In genomic region chr6:63635165-63635562, GRCh38 we compare ENCODE assay signal across 8 cellular contexts. TPM values are rescaled to one million over a fixed set of nuclear protein-coding genes. Genes with fewer than 3 reads are reported as not detected.
DNase-seq lines count a peak whose midpoint lies in the region; ATAC-seq and TF ChIP-seq lines count a peak whose summit lies in the region.

No MANE protein-coding gene starts in this region.

- H3K27me3 Mint-ChIP-seq in stimulated activated naive CD8-positive, alpha-beta T cell treated with anti-CD3 and anti-CD28 coated beads, Interleukin-15, Interleukin-2, amounts not matched to agents 100 ng/mL and 50 ng/mL, for 24 hours, result no peaks in the 10 kb centered on the region

- peak overlapping the region; percentile 10 for H4K5ac ChIP-seq in mesendoderm (ENCODE audit: low read length)

- no peaks in the 10 kb centered on the region for H3K9me3 Mint-ChIP-seq in stimulated activated naive CD8-positive, alpha-beta T cell treated with anti-CD3 and anti-CD28 coated beads, Interleukin-15, Interleukin-2, amounts not matched to agents 100 ng/mL and 50 ng/mL, for 24 hours

- peak overlapping the region; percentile 6 for H3K27ac ChIP-seq in mesendoderm (ENCODE audit: low read depth, low read length)

- no CpG with 5 or more reads among the region's 4 CpGs for WGBS in mesendoderm (ENCODE audit: extremely low coverage, insufficient coverage, low lambda C conversion rate)

- H3K36me3 ChIP-seq in mesendoderm (ENCODE audit: control insufficient read depth, insufficient read depth, low read length), result no peaks in the 10 kb centered on the region

- peak overlapping the region; percentile 33 for H3K4me2 ChIP-seq in mesendoderm (ENCODE audit: low read length)

- no peak for ATAC-seq in stimulated activated naive CD8-positive, alpha-beta T cell treated with anti-CD3 and anti-CD28 coated beads, Interleukin-15, Interleukin-2, amounts not matched to agents 100 U/mL and 50 U/mL, for 24 hours
- ATAC-seq in HG03520 (IDR thresholded peaks at IDR 0.05; ENCODE audit: unreplicated experiment), result peak; percentile 19

- H3K4me3 ChIP-seq in astrocyte of the cerebellum (ENCODE audit: low read depth, low read length), result peak overlapping the region; percentile 75
- H3K4me3 ChIP-seq in mesendoderm (ENCODE audit: low read length), result peak overlapping the region; percentile 49

- DNase-seq in stimulated activated naive CD8-positive, alpha-beta T cell treated with anti-CD3 and anti-CD28 coated beads, Interleukin-15, Interleukin-2, amounts not matched to agents 100 U/mL and 50 U/mL, for 24 hours, result no peak
- DNase-seq in astrocyte of the cerebellum (ENCODE audit: low read depth) (no peak), mesendoderm (peak; percentile 53), NCI-H187 treated with DMSO at 0.1 percent for 48 hours (lab: John Stamatoyannopoulos, UW) (no peak), AG20443 (ENCODE audit: low spot score) (no peak)
- no peak for DNase-seq in stimulated activated CD4-positive, alpha-beta T cell treated with anti-CD3 and anti-CD28 coated beads, Interleukin-1b, Interleukin-23, amount 100 ng/mL, for 48 hours

- peaks cover 42% of the 10 kb centered on the region for H3K4me1 Mint-ChIP-seq in stimulated activated naive CD8-positive, alpha-beta T cell treated with anti-CD3 and anti-CD28 coated beads, Interleukin-15, Interleukin-2, amounts not matched to agents 100 ng/mL and 50 ng/mL, for 24 hours (ENCODE audit: low read depth)

- no peak overlapping the region for H4K8ac ChIP-seq in mesendoderm (ENCODE audit: low read depth, low read length)

- no peak overlapping the region for H3K23ac ChIP-seq in mesendoderm (ENCODE audit: low read length)

- TF ChIP-seq CTCF in astrocyte of the cerebellum (IDR thresholded peaks at IDR 0.05; ENCODE audit: low read depth, low read length, missing control alignments), result no peak

- no peak overlapping the region for H2BK5ac ChIP-seq in mesendoderm (ENCODE audit: low read length)

- peaks cover 27% of the 10 kb centered on the region for H3K79me2 ChIP-seq in mesendoderm (ENCODE audit: control insufficient read depth, insufficient read depth, low read length)

- H3K79me1 ChIP-seq in mesendoderm (ENCODE audit: low read length), result no peaks in the 10 kb centered on the region

- in situ Hi-C loops in astrocyte of the cerebellum (cut with HindIII; ENCODE audit: low sequenced_read_pairs), result no loop called here

- H2AK5ac ChIP-seq in mesendoderm (ENCODE audit: low read length), result no peak overlapping the region

- peak overlapping the region; percentile 72 for H3K9ac ChIP-seq in mesendoderm (ENCODE audit: low read length)

- H3K27ac Mint-ChIP-seq in stimulated activated naive CD8-positive, alpha-beta T cell treated with anti-CD3 and anti-CD28 coated beads, Interleukin-15, Interleukin-2, amounts not matched to agents 100 ng/mL and 50 ng/mL, for 24 hours, result peak overlapping the region; percentile 80

- H3K56ac ChIP-seq in mesendoderm (ENCODE audit: low read length), result peak overlapping the region; percentile 59

- no peak overlapping the region for H3K4ac ChIP-seq in mesendoderm (ENCODE audit: low read depth, low read length)

- H3K18ac ChIP-seq in mesendoderm (ENCODE audit: low read length), result no peak overlapping the region

- peaks cover 2% of the 10 kb centered on the region for H3K4me1 ChIP-seq in mesendoderm (ENCODE audit: control insufficient read depth, low read depth, low read length)

- peaks cover 4% of the 10 kb centered on the region for H3K36me3 Mint-ChIP-seq in stimulated activated naive CD8-positive, alpha-beta T cell treated with anti-CD3 and anti-CD28 coated beads, Interleukin-15, Interleukin-2, amounts not matched to agents 100 ng/mL and 50 ng/mL, for 24 hours (ENCODE audit: low read depth)

- no peak overlapping the region for H2BK15ac ChIP-seq in mesendoderm (replicated peaks; ENCODE audit: low read depth)

- no peaks in the 10 kb centered on the region for H3K27me3 ChIP-seq in mesendoderm (ENCODE audit: insufficient read depth, low read length, poor library complexity)

- H3K4me3 Mint-ChIP-seq in stimulated activated naive CD8-positive, alpha-beta T cell treated with anti-CD3 and anti-CD28 coated beads, Interleukin-15, Interleukin-2, amounts not matched to agents 100 ng/mL and 50 ng/mL, for 24 hours, result peak overlapping the region; percentile 84

- H2BK120ac ChIP-seq in mesendoderm (ENCODE audit: low read depth, low read length), result no peak overlapping the region

RNA-seq across cellular contexts. Expression of gene PHF3, which starts 0.4 kb away (rescaled TPM):
- 33.4 TPM for polyA plus RNA-seq in mesendoderm (2013, experiment 1 of 2)
- 34.1 TPM for polyA plus RNA-seq in mesendoderm (2013, experiment 2 of 2)
